ENCODE assay signal across 35 cellular contexts in the genomic region with DNA sequence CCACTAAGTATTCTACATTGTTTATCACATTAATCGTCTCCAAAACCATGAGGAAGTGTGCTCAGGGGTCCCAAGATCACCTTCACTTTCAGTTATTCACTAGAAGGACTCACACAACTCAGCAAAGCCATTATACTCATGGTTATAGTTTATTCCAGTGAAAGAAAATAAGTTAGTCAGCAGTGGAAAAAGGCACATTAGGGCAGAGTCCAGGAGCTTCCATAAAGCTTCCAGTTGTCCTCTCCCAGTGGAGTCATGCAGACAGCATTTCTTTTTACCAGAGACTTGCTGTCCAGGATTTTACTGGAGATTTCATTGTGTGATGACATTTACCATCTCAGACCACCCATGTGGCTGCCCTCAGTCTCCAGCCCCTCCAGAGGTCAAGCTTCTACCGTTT. TPM values are rescaled to one million over a fixed set of nuclear protein-coding genes. Genes with fewer than 3 reads are reported as not detected.
"Had no signal": no experiment of that assay in that cellular context is flagged by ENCODE, and none has a peak within 500 bp of the region (broad histone marks: within the 10 kb centered on the region; RNA-seq: fewer than 3 reads in every experiment).

No MANE protein-coding gene starts in this region.

- H3K4me1 ChIP-seq: adrenal gland had no signal

- FAIRE-seq: astrocyte, TTC549 had no signal

- H3K36me3 ChIP-seq: adrenal gland, brain microvascular endothelial cell, breast epithelium had no signal

- DNase-seq: activated B cell treated with CpG ODN at 0.5 μM for 24 hours; activated CD4-positive, alpha-beta memory T cell treated with anti-CD3 and anti-CD28 coated beads for 36 hours; activated CD4-positive, alpha-beta T cell treated with anti-CD3 and anti-CD28 coated beads for 4 hours; activated CD4-positive, alpha-beta T cell treated with anti-CD3 and anti-CD28 coated beads, Interleukin-2, amount 10 ng/mL, durations not matched to agents 24 days and 14 days; activated CD4-positive, alpha-beta T cell treated with anti-CD3 and anti-CD28 coated beads, Interleukin-2, amount 50 U/mL, for 1 hour; activated CD4-positive, alpha-beta T cell treated with anti-CD3 and anti-CD28 coated beads, Interleukin-2, amount 50 U/mL, for 4 hours; activated CD4-positive, CD25-positive, alpha-beta regulatory T cell treated with anti-CD3 and anti-CD28 coated beads, Interleukin-2, amount 50 U/mL, for 72 hours; activated CD8-positive, alpha-beta memory T cell treated with anti-CD3 and anti-CD28 coated beads, Interleukin-2, amount 50 U/mL, for 4 hours; activated CD8-positive, alpha-beta T cell treated with anti-CD3 and anti-CD28 coated beads for 36 hours; activated effector memory CD4-positive, alpha-beta T cell treated with anti-CD3 and anti-CD28 coated beads, Interleukin-2, amount 50 U/mL, for 16 hours; activated gamma-delta T cell treated with Interleukin-2 at 50 U/mL for 16 hours; activated naive CD4-positive, alpha-beta T cell; activated naive CD4-positive, alpha-beta T cell treated with anti-CD3 and anti-CD28 coated beads for 36 hours; activated naive CD4-positive, alpha-beta T cell treated with anti-CD3 and anti-CD28 coated beads, Interleukin-2, amount 50 U/mL, for 16 hours; activated naive CD8-positive, alpha-beta T cell treated with anti-CD3 and anti-CD28 coated beads for 36 hours; activated T-cell treated with anti-CD3 and anti-CD28 coated beads for 4 hours; activated T-cell treated with anti-CD3 and anti-CD28 coated beads, Interleukin-2, amount 50 U/mL, for 1 hour; activated T-cell treated with anti-CD3 and anti-CD28 coated beads, Interleukin-2, amount 50 U/mL, for 4 hours; activated T-cell treated with anti-CD3 and anti-CD28 coated beads, Interleukin-2, amount 50 U/mL, for 72 hours; adrenal gland; amniotic stem cell; aorta; body of pancreas; brain microvascular endothelial cell; central memory CD4-positive, alpha-beta T cell; T-helper 1 cell; T-helper 2 cell; T-helper 9 cell had no signal

- H3K9me3 ChIP-seq: adrenal gland, body of pancreas had no signal

- H3K27ac ChIP-seq: adrenal gland, body of pancreas, brain microvascular endothelial cell, breast epithelium, VCaP had no signal

- H3K4me3 ChIP-seq: adrenal gland, body of pancreas, breast epithelium had no signal

- ATAC-seq: activated CD8-positive, alpha-beta T cell treated with anti-CD3 and anti-CD28 coated beads for 36 hours; activated naive CD4-positive, alpha-beta T cell treated with anti-CD3 and anti-CD28 coated beads, Interleukin-2, amount 50 U/mL, for 72 hours; activated T-cell treated with anti-CD3 and anti-CD28 coated beads, Interleukin-2, amount 50 U/mL, for 4 hours; activated T-cell treated with anti-CD3 and anti-CD28 coated beads, Interleukin-2, amount 50 U/mL, for 72 hours; activated T-helper 17 cell treated with anti-CD3 and anti-CD28 coated beads, Interleukin-2, amount 50 U/mL, for 72 hours; body of pancreas had no signal

- H3K27me3 ChIP-seq: adrenal gland, body of pancreas, brain microvascular endothelial cell, breast epithelium had no signal

RNA-seq across cellular contexts. Expression of gene SH3RF2, which starts 51.5 kb away (rescaled TPM):
- total RNA-seq: activated B cell treated with CpG ODN at 0.5 μM for 24 hours; activated CD8-positive, alpha-beta memory T cell treated with anti-CD3 and anti-CD28 coated beads for 36 hours; activated CD8-positive, alpha-beta T cell treated with anti-CD3 and anti-CD28 coated beads for 36 hours; activated naive CD4-positive, alpha-beta T cell treated with anti-CD3 and anti-CD28 coated beads for 36 hours; activated naive CD4-positive, alpha-beta T cell treated with anti-CD3 and anti-CD28 coated beads, Interleukin-2, amount 50 U/mL, for 72 hours; activated naive CD8-positive, alpha-beta T cell treated with anti-CD3 and anti-CD28 coated beads for 36 hours had no signal
